In the genomic region with DNA sequence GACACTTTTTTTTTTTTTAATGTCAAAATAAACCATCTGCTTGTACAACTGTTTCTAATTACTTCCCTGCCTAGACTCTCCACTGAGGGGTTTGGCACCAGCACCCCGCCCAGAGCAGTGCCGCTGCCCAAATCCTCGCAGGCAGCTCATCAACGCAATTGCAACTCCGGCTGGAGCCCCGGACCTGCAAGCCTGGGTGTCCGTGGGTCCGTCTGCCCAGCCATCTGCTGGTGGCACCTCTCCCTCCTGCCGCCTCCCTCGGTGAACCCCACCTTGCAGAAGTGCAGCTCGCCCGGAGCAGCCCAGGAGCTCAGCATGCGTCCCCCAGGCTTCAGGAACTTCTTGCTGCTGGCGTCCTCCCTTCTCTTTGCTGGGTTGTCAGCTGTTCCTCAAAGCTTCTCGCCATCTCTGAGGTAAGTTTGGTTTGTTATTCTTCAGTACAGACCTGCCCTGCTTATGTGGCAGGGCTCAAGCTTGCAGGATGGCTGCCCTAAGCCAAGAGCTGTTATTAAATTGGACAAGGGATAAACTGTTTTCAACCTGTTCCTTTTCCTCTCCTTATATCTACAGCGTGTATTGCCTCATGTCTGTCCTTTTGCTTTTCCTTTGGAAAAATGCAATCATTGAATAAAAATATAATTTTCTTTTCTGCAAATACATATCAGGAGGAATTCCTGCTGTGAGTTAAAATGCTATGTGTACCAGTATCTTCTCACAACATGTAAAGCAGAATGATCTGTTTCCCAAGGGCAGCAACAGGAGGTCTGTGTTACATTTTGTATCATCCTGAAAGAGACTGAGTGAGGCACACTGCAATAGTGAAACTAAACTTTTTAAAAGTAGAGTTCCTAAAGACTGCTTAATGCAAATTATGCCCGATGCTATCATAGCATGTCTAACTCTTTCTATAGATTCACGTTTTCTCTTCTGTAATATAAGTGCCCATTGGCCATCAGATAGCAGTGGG, we compare ENCODE assay signal across 8 cellular contexts. TPM values are rescaled to one million over a fixed set of nuclear protein-coding genes. Genes with fewer than 3 reads are reported as not detected.
DNase-seq lines count a peak whose midpoint lies in the region; ATAC-seq and TF ChIP-seq lines count a peak whose summit lies in the region.

A gene with protein sequence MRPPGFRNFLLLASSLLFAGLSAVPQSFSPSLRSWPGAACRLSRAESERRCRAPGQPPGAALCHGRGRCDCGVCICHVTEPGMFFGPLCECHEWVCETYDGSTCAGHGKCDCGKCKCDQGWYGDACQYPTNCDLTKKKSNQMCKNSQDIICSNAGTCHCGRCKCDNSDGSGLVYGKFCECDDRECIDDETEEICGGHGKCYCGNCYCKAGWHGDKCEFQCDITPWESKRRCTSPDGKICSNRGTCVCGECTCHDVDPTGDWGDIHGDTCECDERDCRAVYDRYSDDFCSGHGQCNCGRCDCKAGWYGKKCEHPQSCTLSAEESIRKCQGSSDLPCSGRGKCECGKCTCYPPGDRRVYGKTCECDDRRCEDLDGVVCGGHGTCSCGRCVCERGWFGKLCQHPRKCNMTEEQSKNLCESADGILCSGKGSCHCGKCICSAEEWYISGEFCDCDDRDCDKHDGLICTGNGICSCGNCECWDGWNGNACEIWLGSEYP (plus strand): TSS at position 157 of the 967 bp plus-strand sequence. CDS start 159 bp downstream, at position 316.

- no peak within 1 kb of the TSS for H3K56ac ChIP-seq in H9 (ENCODE audit: insufficient read length, low read depth, low read length)

- no peak within 1 kb of the TSS for H3K9ac ChIP-seq in H9 (ENCODE audit: extremely low read depth, insufficient read length, low read length)
- peak within 1 kb of the TSS; percentile 81 for H3K9ac ChIP-seq in PC-3 (ENCODE audit: low read length)

- H3K27me3 Mint-ChIP-seq in H9 (ENCODE audit: low read depth): no peaks in the 10 kb centered on the region; the same call in 1 of the 2 replicates

- no CpG with 5 or more reads among the region's 18 CpGs for WGBS in H9 (ENCODE audit: extremely low coverage, insufficient read length, low lambda C conversion rate)

- no peak within 1 kb of the TSS for H3K23ac ChIP-seq in H9 (ENCODE audit: insufficient read length, low read depth, low read length)

- no peaks in the 10 kb centered on the region for H3K9me2 ChIP-seq in PC-3 (replicated peaks; ENCODE audit: low read length)

- H4K5ac ChIP-seq in H9 (ENCODE audit: insufficient read length, low read depth, low read length): no peak within 1 kb of the TSS

- peaks cover 16 to 18% of the 10 kb centered on the region in 2 experiments for H3K4me1 Mint-ChIP-seq in H9

- no peak within 1 kb of the TSS for H3K18ac ChIP-seq in H9 (ENCODE audit: insufficient read length, low read depth, low read length)

- 0 out of 2 replicates have a peak, but pooled peaks cover 3% of the 10 kb centered on the region for H3K36me3 ChIP-seq in PC-3 (ENCODE audit: low read depth, low read length)

- no peak within 1 kb of the TSS for H2BK20ac ChIP-seq in H9 (ENCODE audit: low read depth, low read length, poor library complexity, severe bottlenecking)

- H3K27ac Mint-ChIP-seq in H9: no peak within 1 kb of the TSS

- H2BK5ac ChIP-seq in H9 (ENCODE audit: insufficient read length, low read length): no peak within 1 kb of the TSS

- H2AK5ac ChIP-seq in H9 (ENCODE audit: insufficient read length, low read length): no peak within 1 kb of the TSS

- no peak within 1 kb of the TSS for H2BK120ac ChIP-seq in H9 (ENCODE audit: low read depth, low read length, poor library complexity, severe bottlenecking)

- no peak within 1 kb of the TSS for H2AFZ ChIP-seq in H9 (ENCODE audit: low read length)
- peak within 1 kb of the TSS; percentile 76 for H2AFZ ChIP-seq in PC-3 (ENCODE audit: low read length)

- H3K23me2 ChIP-seq in H9 (ENCODE audit: insufficient read length, low read depth, low read length, poor library complexity, severe bottlenecking): no peaks in the 10 kb centered on the region

- H4K91ac ChIP-seq in H9 (ENCODE audit: insufficient read length, low read depth, low read length): no peak within 1 kb of the TSS

- H3K9me3 Mint-ChIP-seq in H9: no peaks in the 10 kb centered on the region

- no peak within 1 kb of the TSS for H3K4me3 Mint-ChIP-seq in H9

- no peaks in the 10 kb centered on the region for H3K36me3 Mint-ChIP-seq in H9 (ENCODE audit: insufficient read depth in 1 of 3, low read depth in 3 of 3)

- no peak within 1 kb of the TSS for H3T11ph ChIP-seq in H9 (ENCODE audit: low read length)

- CTCF ChIA-PET in PC-3 (lab: Charles Lee): interaction anchor here (0.7 kb wide), 1 partner anchor 57 kb away, joined by 3 read pairs; no protein-coding TSS in a partner anchor

- H3K9me3 ChIP-seq in H9 (ENCODE audit: control insufficient read depth, low read depth, low read length) (no peaks in the 10 kb centered on the region), PC-3 (ENCODE audit: low read length) (no peaks in the 10 kb centered on the region)

- no peaks in the 10 kb centered on the region for H4K20me1 ChIP-seq in H9 (ENCODE audit: control insufficient read depth, insufficient read depth, insufficient read length)
- H4K20me1 ChIP-seq in PC-3 (ENCODE audit: low read length): no peaks in the 10 kb centered on the region

- DNase-seq in GM13977 (ENCODE audit: low spot score): peak; percentile 40
- no peak for DNase-seq in H9
- peak; percentile 41 for DNase-seq in PC-3
- DNase-seq in foreskin keratinocyte: peak in 1 of 2 donors; percentile 24
- DNase-seq in superior temporal gyrus (ENCODE audit: extremely low spot score): peak; percentile 38
- DNase-seq in NCI-H1694 treated with DMSO at 0.1 percent for 48 hours (lab: John Stamatoyannopoulos, UW): no peak
- DNase-seq in NCI-H1048 (lab: John Stamatoyannopoulos, UW): no peak
- no peak for DNase-seq in NOMO-1 (lab: John Stamatoyannopoulos, UW; ENCODE audit: unreplicated experiment in 2 of 2)

- peaks cover 8% of the 10 kb centered on the region for H3F3A ChIP-seq in PC-3 (ENCODE audit: low read length, unreplicated experiment)

- BruUV-seq in PC-3 (replicated peaks; lab: Mats Ljungman, UMichigan): TSS peak; percentile 47

- no peak within 1 kb of the TSS for H2BK12ac ChIP-seq in H9 (ENCODE audit: insufficient read length, low read depth, low read length)

- H3K4me1 ChIP-seq in H9 (ENCODE audit: insufficient read depth, low read length) (peaks cover 2% of the 10 kb centered on the region; the same call in 1 of the 2 replicates), PC-3 (ENCODE audit: insufficient read depth, low read length) (peaks cover 60% of the 10 kb centered on the region), foreskin keratinocyte (peaks cover 32% of the 10 kb centered on the region)

- H3K79me2 ChIP-seq in H9 (ENCODE audit: insufficient read depth, low read length) (no peaks in the 10 kb centered on the region), PC-3 (ENCODE audit: low read length) (peaks cover 42% of the 10 kb centered on the region)

- H3K79me1 ChIP-seq in H9 (ENCODE audit: insufficient read depth, low read depth, low read length, poor library complexity, severe bottlenecking): no peaks in the 10 kb centered on the region

- no peak within 1 kb of the TSS for H3K4ac ChIP-seq in H9 (ENCODE audit: low read depth, low read length)

- H3K4me3 ChIP-seq in PC-3 (ENCODE audit: low read length): peak within 1 kb of the TSS; percentile 85

- intact Hi-C loops in PC-3 (cut with micrococcal nuclease): loop anchor here (2.0 to 5.0 kb wide), 7 partner anchors 36 to 308 kb away; a partner anchor contains a TSS

- ATAC-seq in PC-3: peak; percentile 12
- ATAC-seq in foreskin keratinocyte: no peak

- TF ChIP-seq CTCF in GM13977 (IDR thresholded peaks at IDR 0.05; ENCODE audit: extremely low read depth, insufficient read depth, missing control alignments) (no peak), H9 (conservative IDR thresholded peaks at IDR 0.05) (no peak), PC-3 (conservative IDR thresholded peaks at IDR 0.05; ENCODE audit: low read depth, low read length) (no peak), foreskin keratinocyte (conservative IDR thresholded peaks at IDR 0.05) (no peak)

- no peak within 1 kb of the TSS for H2BK15ac ChIP-seq in H9 (ENCODE audit: low read depth, low read length)

- in situ Hi-C loops in GM13977 (cut with MboI; ENCODE audit: low pct_unique_long_range_greater_than_20kb, low sequenced_read_pairs, unreplicated experiment): no loop called here

- H3K27ac ChIP-seq in H9 (ENCODE audit: insufficient read length, low read depth, low read length): no peak within 1 kb of the TSS
- H3K27ac ChIP-seq in PC-3 (ENCODE audit: low read length): peak within 1 kb of the TSS; percentile 99
- peak within 1 kb of the TSS; percentile 89 for H3K27ac ChIP-seq in foreskin keratinocyte

- H3K4me2 ChIP-seq in H9 (ENCODE audit: insufficient read depth, insufficient read length, low read length) (no peak within 1 kb of the TSS), PC-3 (ENCODE audit: low read length) (peak within 1 kb of the TSS; percentile 89)

- POLR2A ChIA-PET in PC-3 (lab: Charles Lee; ENCODE audit: unreplicated experiment): interaction anchor here (0.5 to 0.9 kb wide), 4 partner anchors 30 to 303 kb away, joined by 3 read pairs; a partner anchor contains a TSS

- peak within 1 kb of the TSS; percentile 28; the same call in 1 of the 2 replicates for H3K14ac ChIP-seq in H9 (ENCODE audit: insufficient read depth, low read length)

- H4K8ac ChIP-seq in H9 (replicated peaks; ENCODE audit: insufficient read length, low read depth, low read length): no peak within 1 kb of the TSS

- H3K27me3 ChIP-seq in H9 (ENCODE audit: insufficient read depth, low read length) (no peaks in the 10 kb centered on the region), PC-3 (ENCODE audit: low read length) (no peaks in the 10 kb centered on the region), foreskin keratinocyte (no peaks in the 10 kb centered on the region)

RNA-seq across cellular contexts. Expression of the gene that starts here (rescaled TPM):
- 0.04 TPM in 1 of 2 replicates, not detected in the other for total RNA-seq in H9 (2021)
- total RNA-seq in PC-3 (2014; rRNA removed): 37.1 and 42.0 TPM in 2 replicates
- 0.20 and 0.60 TPM in 2 replicates for total RNA-seq in foreskin keratinocyte
- 0.16 and 0.39 TPM in 2 replicates for polyA plus RNA-seq in foreskin keratinocyte

Comparison
In these comparisons a context has a peak if more than half of its experiments do, and no peak if none do; other contexts are left out.
1. RNA of the gene that starts here (total RNA-seq): 37.1 to 42.0 TPM in PC-3; 0.20 to 0.60 TPM in foreskin keratinocyte and 0.04 TPM in H9; every median in the first group is over 10 times any median in the second.
2. DNase-seq: peak in GM13977 (single experiment), PC-3 (single experiment) and superior temporal gyrus (single experiment); none in H9 (single experiment), NCI-H1694 treated with DMSO at 0.1 percent for 48 hours (single experiment), NCI-H1048 (single experiment) and NOMO-1 (0 of 2).